In the genomic region with DNA sequence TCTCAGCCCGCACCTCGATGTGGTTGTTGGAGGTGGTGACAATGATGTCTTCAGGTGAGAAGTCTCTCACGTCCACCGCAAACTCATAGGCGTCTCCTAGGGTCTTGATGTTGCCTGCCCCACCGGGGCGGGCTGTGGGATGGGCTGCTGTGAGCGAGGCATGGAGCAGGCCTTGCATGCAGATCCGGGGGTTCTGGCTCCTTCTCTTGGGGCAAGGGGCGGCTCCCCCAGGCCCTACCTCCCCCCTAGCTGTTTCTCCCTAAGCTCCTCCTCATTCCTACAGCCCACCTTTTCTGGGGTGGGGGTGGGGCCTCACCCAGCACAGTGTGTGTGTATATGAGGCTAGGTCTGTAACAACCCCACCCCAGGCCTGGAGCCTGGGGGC, we compare ENCODE assay signal across 15 cellular contexts. TPM values are rescaled to one million over a fixed set of nuclear protein-coding genes. Genes with fewer than 3 reads are reported as not detected.
DNase-seq lines count a peak whose midpoint lies in the region; ATAC-seq and TF ChIP-seq lines count a peak whose summit lies in the region.
"Had no signal": no experiment of that assay in that cellular context is flagged by ENCODE, and none has a peak within 500 bp of the region (broad histone marks: within the 10 kb centered on the region; RNA-seq: fewer than 3 reads in every experiment).

No MANE protein-coding gene starts in this region.

- H3K9me3 ChIP-seq in heart left ventricle (no peaks in the 10 kb centered on the region), right cardiac atrium (ENCODE audit: control insufficient read depth, low read length) (no peaks in the 10 kb centered on the region), vagina (no peaks in the 10 kb centered on the region)
- H3K9me3 ChIP-seq: A549, pancreas had no signal

- H3K4me1 ChIP-seq in heart left ventricle (peaks cover 0 to 75% (median 37%) of the 10 kb centered on the region in 12 donors), right cardiac atrium (ENCODE audit: control insufficient read depth, insufficient read depth, low read length) (peaks cover 2% of the 10 kb centered on the region), vagina (peaks cover 66% of the 10 kb centered on the region)

- intact Hi-C loops in heart left ventricle (cut with DNase I), result no loop called here
- intact Hi-C loops in cardiac septum (cut with DNase I), result loop anchor here (5.0 kb wide), 1 partner anchor 130 kb away; no protein-coding TSS in a partner anchor
- intact Hi-C loops in right cardiac atrium (cut with DNase I), result no loop called here
- intact Hi-C loops in vagina (cut with DNase I), result no loop called here

- no peak for TF ChIP-seq POLR2A in heart left ventricle (IDR thresholded peaks at IDR 0.05)
- TF ChIP-seq POLR2A in vagina (IDR thresholded peaks at IDR 0.05), result no peak

- TF ChIP-seq CTCF in heart left ventricle (IDR thresholded peaks at IDR 0.05), result no peak
- no peak for TF ChIP-seq CTCF in retinal pigment epithelial cell (conservative IDR thresholded peaks at IDR 0.05; ENCODE audit: low read depth, low read length)
- TF ChIP-seq CTCF in vagina (IDR thresholded peaks at IDR 0.05), result no peak

- peak overlapping the region; percentile 88 to 99 (median 97) for H3K27ac ChIP-seq in heart left ventricle
- peak overlapping the region; percentile 99 for H3K27ac ChIP-seq in right cardiac atrium (ENCODE audit: low read length)
- peak overlapping the region; percentile 94 for H3K27ac ChIP-seq in vagina
- H3K27ac ChIP-seq: PC-9 had no signal

- DNase-seq in heart left ventricle (no peak), cardiac septum (ENCODE audit: low spot score) (no peak), right cardiac atrium (peak in 1 of 3 donors; percentile 35), retinal pigment epithelial cell (ENCODE audit: low read depth) (no peak), vagina (ENCODE audit: extremely low spot score in 2 of 2) (no peak)
- DNase-seq in activated CD4-positive, alpha-beta T cell treated with anti-CD3 and anti-CD28 coated beads for 1 hour, result no peak
- DNase-seq: NCI-H1417; PC-9; stimulated activated CD4-positive, alpha-beta T cell treated with anti-CD3 and anti-CD28 coated beads, Interleukin-4, amount 100 ng/mL, for 24 hours had no signal

- H3K27me3 ChIP-seq in heart left ventricle (peaks cover 0 to 5% (median 0%) of the 10 kb centered on the region in 9 donors), right cardiac atrium (ENCODE audit: control insufficient read depth, insufficient read depth) (no peaks in the 10 kb centered on the region), vagina (no peaks in the 10 kb centered on the region)
- H3K27me3 ChIP-seq: pancreas had no signal

- H3K4me3 ChIP-seq in heart left ventricle (peak overlapping the region; percentile 27 to 81 (median 66)), right cardiac atrium (ENCODE audit: low read length) (peak overlapping the region; percentile 46), retinal pigment epithelial cell (ENCODE audit: low read length) (peak overlapping the region; percentile 29), vagina (peak overlapping the region; percentile 27 to 39)
- H3K4me3 ChIP-seq: A549, pancreas, PC-9 had no signal

- 43 to 83% (median 59%) methylated on average over 7 to 10 of the region's 10 CpGs for WGBS in heart left ventricle, 4 donors
- WGBS in right cardiac atrium, result 66% methylated on average over 10 of the region's 10 CpGs

- H3K36me3 ChIP-seq in heart left ventricle (peaks cover 0 to 10% (median 0%) of the 10 kb centered on the region in 9 donors), vagina (no peaks in the 10 kb centered on the region)
- H3K36me3 ChIP-seq: pancreas had no signal

- no peak for ATAC-seq in heart left ventricle
- no peak for ATAC-seq in right cardiac atrium
- no peak for ATAC-seq in GM21825 (IDR thresholded peaks at IDR 0.05; ENCODE audit: unreplicated experiment)
- ATAC-seq in HG03457 (IDR thresholded peaks at IDR 0.05; ENCODE audit: unreplicated experiment), result no peak
- ATAC-seq: A549; stimulated activated effector memory CD8-positive, alpha-beta T cell treated with anti-CD3 and anti-CD28 coated beads, Interleukin-12 subunit alpha, Interleukin-12 subunit beta, amount 100 ng/mL, for 72 hours had no signal

RNA-seq across cellular contexts. Expression of gene HSPB7, which starts 0.8 kb away (rescaled TPM):
- total RNA-seq in heart left ventricle (over 10,000 TPM in 1 of 9 donors, 1,000 to 10,000 TPM in 8; 2,598 to 10,910 (median 4,655) TPM), cardiac septum (3,889 TPM), right cardiac atrium (1,000 to 10,000 TPM; 2,213 to 3,018 (median 2,419) TPM), vagina (19.4 TPM)
- polyA plus RNA-seq in heart left ventricle (1,000 to 10,000 TPM; 7,048 to 8,299 TPM), right cardiac atrium (3,985 TPM)
- total RNA-seq: NCI-H460, PC-9 had no signal
- polyA plus RNA-seq: A549 had no signal

RNA-seq across cellular contexts. Expression of gene CLCNKA, which starts 4.8 kb away (rescaled TPM):
- 1 to 10 TPM in 1 of 9 donors, under 1 TPM in 6, not detected in 2; 0.25 to 1.1 (median 0.53) TPM for total RNA-seq in heart left ventricle
- under 1 TPM; 0.25 to 0.95 TPM for polyA plus RNA-seq in heart left ventricle
- 1.2 TPM for total RNA-seq in cardiac septum
- under 1 TPM; 0.31 to 0.93 (median 0.64) TPM for total RNA-seq in right cardiac atrium
- polyA plus RNA-seq in right cardiac atrium, result 0.52 TPM
- total RNA-seq in vagina, result 0.25 TPM
- total RNA-seq: NCI-H460 had no signal

RNA-seq across cellular contexts. Expression of gene SRARP, which starts 13.0 kb away (rescaled TPM):
- total RNA-seq in heart left ventricle (1 to 10 TPM in 1 of 9 donors, under 1 TPM in 7, not detected in 1; 0.08 to 1.7 (median 0.21) TPM), cardiac septum (not detected), right cardiac atrium (under 1 TPM in 3 of 4 donors, not detected in 1; 0.09 to 0.37 (median 0.14) TPM), vagina (not detected)
- polyA plus RNA-seq in heart left ventricle (1 to 10 TPM in 1 of 2 donors, under 1 TPM in 1; 0.32 to 1.1 TPM), right cardiac atrium (0.77 TPM)
- total RNA-seq: NCI-H460, pancreas, PC-9 had no signal
- polyA plus RNA-seq: A549, pancreas had no signal

RNA-seq across cellular contexts. Expression of gene CLCNKB, which starts 26.5 kb away (rescaled TPM):
- total RNA-seq in heart left ventricle (1 to 10 TPM in 8 of 9 donors, under 1 TPM in 1; 0.51 to 2.7 (median 1.8) TPM), cardiac septum (2.0 TPM), right cardiac atrium (1 to 10 TPM; 1.9 to 4.7 (median 4.1) TPM), vagina (not detected)
- polyA plus RNA-seq in heart left ventricle (1 to 10 TPM in 1 of 2 donors, under 1 TPM in 1; 0.50 to 1.5 TPM), right cardiac atrium (3.4 TPM)

RNA-seq across cellular contexts. Expression of gene ZBTB17, which starts 41.2 kb away (rescaled TPM):
- total RNA-seq in heart left ventricle, result 10 to 100 TPM; 14.5 to 29.2 (median 20.7) TPM
- 10 to 100 TPM; 26.5 to 28.2 TPM for polyA plus RNA-seq in heart left ventricle
- total RNA-seq in cardiac septum, result 24.9 TPM
- total RNA-seq in right cardiac atrium, result 10 to 100 TPM; 22.8 to 27.0 (median 24.0) TPM
- 22.1 TPM for polyA plus RNA-seq in right cardiac atrium
- total RNA-seq in vagina, result 38.5 TPM

Comparison
In these comparisons a context has a peak if more than half of its experiments do, and no peak if none do; other contexts are left out.
1. RNA of gene HSPB7, which starts 0.8 kb away (total RNA-seq): 2,598 to 10,910 TPM in heart left ventricle, 3,889 TPM in cardiac septum (single experiment) and 2,213 to 3,018 TPM in right cardiac atrium; 19.4 TPM in vagina (single experiment); every median in the first group is over 100 times any median in the second.
2. Peak in every context shown above with its lines, with median percentiles within 50 percentile points of each other: H3K27ac ChIP-seq and H3K4me3 ChIP-seq.